ENCODE assay signal across 1 cellular context in the genomic region with DNA sequence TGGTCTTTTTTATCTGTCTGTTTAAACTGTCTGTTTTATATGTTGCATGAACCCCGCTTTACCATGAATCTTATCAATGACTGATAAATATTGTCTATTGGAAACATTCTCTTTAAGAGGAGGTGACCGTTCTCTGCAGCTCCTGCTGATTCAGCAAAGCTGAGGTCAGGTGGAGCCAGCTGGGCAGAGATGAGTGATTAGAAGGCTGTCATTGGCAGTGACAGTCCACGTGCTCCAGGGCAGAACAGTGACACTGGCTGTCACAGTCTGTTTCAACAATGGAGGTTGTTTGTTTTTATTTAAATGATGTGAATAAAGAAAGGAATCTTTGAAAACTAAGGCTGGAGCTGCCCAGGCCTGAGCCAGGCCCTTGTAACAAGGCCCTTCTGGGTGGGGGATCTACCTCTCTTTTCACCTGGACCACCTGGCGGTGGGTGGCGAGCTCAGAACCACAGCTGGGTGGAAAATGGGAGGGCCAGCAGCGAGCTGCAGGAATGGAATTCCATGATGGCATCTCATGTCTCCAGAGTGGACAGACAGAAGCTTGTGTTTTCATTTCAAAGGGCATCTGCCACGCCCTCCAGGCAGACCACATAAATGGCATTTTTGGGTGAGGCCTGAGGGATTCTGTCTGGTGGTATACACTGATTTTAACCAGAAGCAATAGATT.
TF ChIP-seq lines count a peak whose summit lies in the region.

No MANE protein-coding gene starts in this region.

TF ChIP-seq in K562, 482 proteins besides CTCF, POLR2A, EP300 and RAD21 (continued from another document):
- TF ChIP-seq TFAP4 (CRISPR knock-in tag; IDR thresholded peaks at IDR 0.05; ENCODE audit: borderline replicate concordance): peak; percentile 82; the same call in 1 of the 2 replicates
- no peak for TF ChIP-seq FIP1L1 (IDR thresholded peaks at IDR 0.05; ENCODE audit: low read depth, low read length, poor library complexity, severe bottlenecking)
- TF ChIP-seq BMI1 (IDR thresholded peaks at IDR 0.05; ENCODE audit: low read length): no peak
- TF ChIP-seq ZNF507 (tag; conservative IDR thresholded peaks at IDR 0.05): no peak
- no peak for TF ChIP-seq MECOM (CRISPR knock-in tag; IDR thresholded peaks at IDR 0.05)
- TF ChIP-seq PHTF2 (CRISPR knock-in tag; IDR thresholded peaks at IDR 0.05): no peak
- TF ChIP-seq, protein P1, sequence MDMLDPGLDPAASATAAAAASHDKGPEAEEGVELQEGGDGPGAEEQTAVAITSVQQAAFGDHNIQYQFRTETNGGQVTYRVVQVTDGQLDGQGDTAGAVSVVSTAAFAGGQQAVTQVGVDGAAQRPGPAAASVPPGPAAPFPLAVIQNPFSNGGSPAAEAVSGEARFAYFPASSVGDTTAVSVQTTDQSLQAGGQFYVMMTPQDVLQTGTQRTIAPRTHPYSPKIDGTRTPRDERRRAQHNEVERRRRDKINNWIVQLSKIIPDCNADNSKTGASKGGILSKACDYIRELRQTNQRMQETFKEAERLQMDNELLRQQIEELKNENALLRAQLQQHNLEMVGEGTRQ (CRISPR knock-in tag; IDR thresholded peaks at IDR 0.05): peak; percentile 49; the same call in 1 of the 2 replicates
- TF ChIP-seq C11orf30 (IDR thresholded peaks at IDR 0.05; ENCODE audit: low read depth): peak; percentile 85
- TF ChIP-seq HES1 (IDR thresholded peaks at IDR 0.05; ENCODE audit: low read depth): no peak
- TF ChIP-seq MAFF (IDR thresholded peaks at IDR 0.05; ENCODE audit: low read length): peak; percentile 73
- no peak for TF ChIP-seq RBM17 (IDR thresholded peaks at IDR 0.05; ENCODE audit: borderline replicate concordance, low read depth, low read length)
- peak; percentile 90 for TF ChIP-seq ZNF316 (IDR thresholded peaks at IDR 0.05)
- TF ChIP-seq DPF2 (IDR thresholded peaks at IDR 0.05): no peak
- peak; percentile 22 to 73; a peak in 2 of 4 replicates for TF ChIP-seq MNT (conservative IDR thresholded peaks at IDR 0.05)
- TF ChIP-seq E2F3 (CRISPR knock-in tag; IDR thresholded peaks at IDR 0.05): no peak
- no peak for TF ChIP-seq ZNF592 (IDR thresholded peaks at IDR 0.05)
- peak; percentile 83 for TF ChIP-seq MAFG (tag; conservative IDR thresholded peaks at IDR 0.05)
- TF ChIP-seq ZC3H4 (CRISPR knock-in tag; IDR thresholded peaks at IDR 0.05; ENCODE audit: borderline replicate concordance): no peak
- peak; percentile 46 for TF ChIP-seq MEIS2 (IDR thresholded peaks at IDR 0.05; ENCODE audit: partially characterized antibody)
- TF ChIP-seq, protein P2, sequence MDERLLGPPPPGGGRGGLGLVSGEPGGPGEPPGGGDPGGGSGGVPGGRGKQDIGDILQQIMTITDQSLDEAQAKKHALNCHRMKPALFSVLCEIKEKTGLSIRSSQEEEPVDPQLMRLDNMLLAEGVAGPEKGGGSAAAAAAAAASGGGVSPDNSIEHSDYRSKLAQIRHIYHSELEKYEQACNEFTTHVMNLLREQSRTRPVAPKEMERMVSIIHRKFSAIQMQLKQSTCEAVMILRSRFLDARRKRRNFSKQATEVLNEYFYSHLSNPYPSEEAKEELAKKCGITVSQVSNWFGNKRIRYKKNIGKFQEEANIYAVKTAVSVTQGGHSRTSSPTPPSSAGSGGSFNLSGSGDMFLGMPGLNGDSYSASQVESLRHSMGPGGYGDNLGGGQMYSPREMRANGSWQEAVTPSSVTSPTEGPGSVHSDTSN (CRISPR knock-in tag; IDR thresholded peaks at IDR 0.05; ENCODE audit: low read depth): no peak
- TF ChIP-seq, protein P2 (tag; conservative IDR thresholded peaks at IDR 0.05; ENCODE audit: low read depth): peak; percentile 29; the same call in 1 of the 2 replicates
- TF ChIP-seq ZNF436 (CRISPR knock-in tag; IDR thresholded peaks at IDR 0.05): no peak
- TF ChIP-seq, protein P3, sequence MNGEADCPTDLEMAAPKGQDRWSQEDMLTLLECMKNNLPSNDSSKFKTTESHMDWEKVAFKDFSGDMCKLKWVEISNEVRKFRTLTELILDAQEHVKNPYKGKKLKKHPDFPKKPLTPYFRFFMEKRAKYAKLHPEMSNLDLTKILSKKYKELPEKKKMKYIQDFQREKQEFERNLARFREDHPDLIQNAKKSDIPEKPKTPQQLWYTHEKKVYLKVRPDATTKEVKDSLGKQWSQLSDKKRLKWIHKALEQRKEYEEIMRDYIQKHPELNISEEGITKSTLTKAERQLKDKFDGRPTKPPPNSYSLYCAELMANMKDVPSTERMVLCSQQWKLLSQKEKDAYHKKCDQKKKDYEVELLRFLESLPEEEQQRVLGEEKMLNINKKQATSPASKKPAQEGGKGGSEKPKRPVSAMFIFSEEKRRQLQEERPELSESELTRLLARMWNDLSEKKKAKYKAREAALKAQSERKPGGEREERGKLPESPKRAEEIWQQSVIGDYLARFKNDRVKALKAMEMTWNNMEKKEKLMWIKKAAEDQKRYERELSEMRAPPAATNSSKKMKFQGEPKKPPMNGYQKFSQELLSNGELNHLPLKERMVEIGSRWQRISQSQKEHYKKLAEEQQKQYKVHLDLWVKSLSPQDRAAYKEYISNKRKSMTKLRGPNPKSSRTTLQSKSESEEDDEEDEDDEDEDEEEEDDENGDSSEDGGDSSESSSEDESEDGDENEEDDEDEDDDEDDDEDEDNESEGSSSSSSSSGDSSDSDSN (IDR thresholded peaks at IDR 0.05; ENCODE audit: borderline replicate concordance in 1 of 2, low read depth in 2 of 2, low read length in 2 of 2): no peak
- no peak for TF ChIP-seq ZKSCAN3 (CRISPR knock-in tag; IDR thresholded peaks at IDR 0.05)
- TF ChIP-seq MAX (CRISPR knock-in tag; IDR thresholded peaks at IDR 0.05): peak; percentile 60
- no peak for TF ChIP-seq TRIM24 (IDR thresholded peaks at IDR 0.05)
- 0 out of 2 replicates have a peak, but pooled peaks have one; percentile 21 for TF ChIP-seq RAD51 (IDR thresholded peaks at IDR 0.05; ENCODE audit: borderline replicate concordance, low read depth)
- peak; percentile 83 for TF ChIP-seq MAFK (IDR thresholded peaks at IDR 0.05; ENCODE audit: low read length)
